Comparison of ENCODE assay signal across 8 cellular contexts in genomic region chr10:80132299-80133139, GRCh38.
A peak's percentile ranks its signal among the peaks of the same experiment; 100 is the strongest.
DNase-seq lines count a peak whose midpoint lies in the region; ATAC-seq and TF ChIP-seq lines count a peak whose summit lies in the region.

PLAC9 (plus strand) TSS chr10:80132730; CDS start chr10:80132763, 33 bp downstream.

- in situ Hi-C loops in astrocyte of the spinal cord (cut with HindIII; ENCODE audit: low sequenced_read_pairs): no loop called here

- peak within 1 kb of the TSS; percentile 48 for H3K4me3 ChIP-seq in astrocyte of the spinal cord (ENCODE audit: low read depth, low read length)
- peak within 1 kb of the TSS; percentile 33; the same call in 1 of the 2 replicates for H3K4me3 ChIP-seq in iPS DF 6.9 (ENCODE audit: low read length)

- DNase-seq in astrocyte of the spinal cord (ENCODE audit: low read depth, low spot score) (no peak), iPS DF 6.9 (ENCODE audit: low read depth, low spot score) (no peak), retina (peak; percentile 63), NCI-H2107 (lab: John Stamatoyannopoulos, UW) (no peak), NCI-H69 (lab: John Stamatoyannopoulos, UW) (no peak)

- TF ChIP-seq CTCF in astrocyte of the spinal cord (IDR thresholded peaks at IDR 0.05; ENCODE audit: low read depth, low read length): no peak

- H3K27ac ChIP-seq in iPS DF 6.9 (ENCODE audit: low read length): no peak within 1 kb of the TSS

- H3K9me3 ChIP-seq in ES-I3 (ENCODE audit: control insufficient read depth, insufficient read depth, low read length): no peaks in the 10 kb centered on the region
- no peaks in the 10 kb centered on the region for H3K9me3 ChIP-seq in iPS DF 6.9 (ENCODE audit: control insufficient read depth, insufficient read depth, low read length)

- peaks cover 8% of the 10 kb centered on the region for H3K4me1 ChIP-seq in ES-I3 (ENCODE audit: insufficient read depth, low read length)
- H3K4me1 ChIP-seq in iPS DF 6.9 (ENCODE audit: control insufficient read depth, insufficient read depth, low read length): peaks cover 6% of the 10 kb centered on the region; the same call in 1 of the 2 replicates

- peaks cover 2% of the 10 kb centered on the region; the same call in 1 of the 2 replicates for H3K27me3 ChIP-seq in iPS DF 6.9 (ENCODE audit: control insufficient read depth, insufficient read depth, low read length)

- ATAC-seq in HG03432 (IDR thresholded peaks at IDR 0.05; ENCODE audit: unreplicated experiment) (no peak), HG03175 (IDR thresholded peaks at IDR 0.05; ENCODE audit: unreplicated experiment) (no peak)

- H3K9ac ChIP-seq in ES-I3 (ENCODE audit: low read depth, low read length): peak within 1 kb of the TSS; percentile 77

- no CpG with 5 or more reads among the region's 58 CpGs for WGBS in iPS DF 6.9 (ENCODE audit: insufficient coverage, insufficient read length)

- H3K36me3 ChIP-seq in ES-I3 (ENCODE audit: insufficient read depth, low read length) (no peaks in the 10 kb centered on the region), iPS DF 6.9 (ENCODE audit: control insufficient read depth, insufficient read depth, low read length) (no peaks in the 10 kb centered on the region)
